24 cellular contexts compared by ENCODE assay signal in genomic region chr10:132761395-132762060, GRCh38. TPM values are rescaled to one million over a fixed set of nuclear protein-coding genes. Genes with fewer than 3 reads are reported as not detected.
"Had no signal": no experiment of that assay in that cellular context is flagged by ENCODE, and none has a peak within 500 bp of the region (broad histone marks: within the 10 kb centered on the region; RNA-seq: fewer than 3 reads in every experiment).

No MANE protein-coding gene starts in this region.

- H3K9me3 ChIP-seq: MG63, SJSA1 had no signal

- H3K4me3 ChIP-seq: MG63, SJSA1, SK-N-MC had no signal

- FAIRE-seq: HTR-8/SVneo, RCC 7860 had no signal

- DNase-seq: Karpas-422, KG1, MG63, NCI-H1092, NCI-H1105 treated with DMSO at 0.1 percent for 48 hours, NCI-H1417 treated with DMSO at 0.1 percent for 48 hours, NCI-H146, NCI-H1694 treated with DMSO at 0.1 percent for 48 hours, NCI-H1930, NCI-H2081, NCI-H2107, NCI-H2227 treated with DMSO at 0.1 percent for 48 hours, NCI-H524, NCI-H526 treated with DMSO at 0.1 percent for 48 hours, NCI-H748 treated with DMSO at 0.1 percent for 48 hours, Right ventricle myocardium superior, RPMI8226, SIG-M5 had no signal

- H3K4me1 ChIP-seq: SJSA1 had no signal

- H3K27me3 ChIP-seq: MG63, SJSA1 had no signal

- H3K36me3 ChIP-seq: MG63 had no signal

- H3K27ac ChIP-seq: HL-60, SJSA1, SK-N-MC had no signal

RNA-seq across cellular contexts. Expression of gene NKX6-2, which starts 24.4 kb away (rescaled TPM):
- total RNA-seq: NCI-H460, Right ventricle myocardium superior, SJSA1 had no signal
